Comparison of ENCODE assay signal across 8 cellular contexts in the genomic region with DNA sequence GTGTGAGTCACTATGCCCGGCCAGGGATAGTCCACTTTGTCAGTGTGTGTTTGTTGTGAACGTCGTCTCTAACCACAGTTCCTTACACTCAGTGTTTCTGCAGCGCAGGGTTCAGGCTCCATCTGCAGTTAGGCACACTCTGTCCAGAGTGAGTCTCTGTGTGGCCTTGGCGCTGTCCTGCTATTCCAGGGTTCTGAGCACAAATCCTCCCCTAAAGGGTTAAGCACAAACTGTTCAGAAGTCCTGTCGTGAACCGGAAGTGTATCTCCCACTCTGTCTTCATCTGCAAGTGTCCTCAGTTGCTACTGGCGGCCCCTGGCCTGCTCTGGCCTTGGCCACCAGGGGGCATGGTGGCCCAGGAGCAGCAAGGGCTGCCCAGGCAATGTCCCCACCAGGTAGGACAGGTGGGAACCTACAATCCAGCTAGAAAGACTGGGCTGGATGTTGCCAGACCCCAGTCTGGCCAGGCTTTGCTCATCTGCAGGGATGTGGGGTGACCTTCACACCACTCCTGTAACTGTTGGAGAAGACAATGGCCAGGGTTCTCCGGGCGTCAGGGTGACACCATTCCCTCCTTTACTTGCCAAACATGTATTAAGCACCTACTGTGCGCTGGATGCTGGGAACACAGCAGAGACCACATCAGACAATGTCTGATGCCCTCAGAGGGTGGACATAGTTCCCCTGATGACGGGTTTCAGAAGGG. TPM values are rescaled to one million over a fixed set of nuclear protein-coding genes. Genes with fewer than 3 reads are reported as not detected.
DNase-seq lines count a peak whose midpoint lies in the region; ATAC-seq and TF ChIP-seq lines count a peak whose summit lies in the region.

No MANE protein-coding gene starts in this region.

- peak overlapping the region; percentile 10 for H3K4me3 Mint-ChIP-seq in activated CD4-positive, alpha-beta T cell treated with anti-CD3 and anti-CD28 coated beads, Interleukin-2, amount 10 ng/mL, durations not matched to agents 7 days and 5 days
- no peak overlapping the region for H3K4me3 Mint-ChIP-seq in mesothelial cell of epicardium

- peaks cover 25% of the 10 kb centered on the region for H3K4me1 Mint-ChIP-seq in activated CD4-positive, alpha-beta T cell treated with anti-CD3 and anti-CD28 coated beads, Interleukin-2, amount 10 ng/mL, durations not matched to agents 7 days and 5 days
- H3K4me1 Mint-ChIP-seq in mesothelial cell of epicardium = peaks cover 11% of the 10 kb centered on the region

- H3K9me3 Mint-ChIP-seq in activated CD4-positive, alpha-beta T cell treated with anti-CD3 and anti-CD28 coated beads, Interleukin-2, amount 10 ng/mL, durations not matched to agents 7 days and 5 days = no peaks in the 10 kb centered on the region
- no peaks in the 10 kb centered on the region for H3K9me3 Mint-ChIP-seq in mesothelial cell of epicardium

- H3K27me3 Mint-ChIP-seq in activated CD4-positive, alpha-beta T cell treated with anti-CD3 and anti-CD28 coated beads, Interleukin-2, amount 10 ng/mL, durations not matched to agents 7 days and 5 days = no peaks in the 10 kb centered on the region
- no peaks in the 10 kb centered on the region for H3K27me3 Mint-ChIP-seq in mesothelial cell of epicardium (ENCODE audit: low read depth)

- peak; percentile 56 to 63 for DNase-seq in NCI-H2081 (lab: John Stamatoyannopoulos, UW)
- DNase-seq in NCI-H2081 treated with DMSO at 0.1 percent for 48 hours (lab: John Stamatoyannopoulos, UW) = no peak
- DNase-seq in NCI-H526 treated with DMSO at 0.1 percent for 48 hours (lab: John Stamatoyannopoulos, UW) = peak; percentile 32
- peak; percentile 76 for DNase-seq in activated CD4-positive, alpha-beta T cell treated with anti-CD3 and anti-CD28 coated beads, Interleukin-2, amount 10 ng/mL, durations not matched to agents 7 days and 5 days
- peak; percentile 85 for DNase-seq in ecto neural progenitor cell (ENCODE audit: low spot score)
- DNase-seq in mesothelial cell of epicardium (ENCODE audit: low spot score in 2 of 2, unreplicated experiment in 2 of 2) = peak in 1 of 2 experiments; percentile 73
- DNase-seq in stimulated activated CD8-positive, alpha-beta memory T cell treated with anti-CD3 and anti-CD28 coated beads, Interleukin-4, amount 100 ng/mL, for 24 hours (ENCODE audit: low read depth) = peak; percentile 58

- peak overlapping the region; percentile 83 for H3K27ac Mint-ChIP-seq in activated CD4-positive, alpha-beta T cell treated with anti-CD3 and anti-CD28 coated beads, Interleukin-2, amount 10 ng/mL, durations not matched to agents 7 days and 5 days
- peak overlapping the region; percentile 72 for H3K27ac Mint-ChIP-seq in mesothelial cell of epicardium

- POLR2A ChIA-PET in activated CD4-positive, alpha-beta T cell treated with anti-CD3 and anti-CD28 coated beads, Interleukin-2, amount 10 ng/mL, durations not matched to agents 7 days and 5 days (lab: Charles Lee) = no interaction called here

- ATAC-seq in HG03342 (IDR thresholded peaks at IDR 0.05; ENCODE audit: unreplicated experiment) = peak; percentile 71

- no peaks in the 10 kb centered on the region for H3K36me3 Mint-ChIP-seq in activated CD4-positive, alpha-beta T cell treated with anti-CD3 and anti-CD28 coated beads, Interleukin-2, amount 10 ng/mL, durations not matched to agents 7 days and 5 days (ENCODE audit: low read depth)
- H3K36me3 Mint-ChIP-seq in mesothelial cell of epicardium = no peaks in the 10 kb centered on the region

- TF ChIP-seq CTCF in mesothelial cell of epicardium (IDR thresholded peaks at IDR 0.05; ENCODE audit: unreplicated experiment) = peak; percentile 86

- CTCF ChIA-PET in activated CD4-positive, alpha-beta T cell treated with anti-CD3 and anti-CD28 coated beads, Interleukin-2, amount 10 ng/mL, durations not matched to agents 7 days and 5 days (lab: Charles Lee) = interaction anchor here (0.6 to 7.4 kb wide), 7 partner anchors 8 to 124 kb away, joined by 3 to 50 read pairs (median 4); no protein-coding TSS in a partner anchor

RNA-seq across cellular contexts. Expression of a gene that starts 38.6 kb away (rescaled TPM):
- 100 to 1,000 TPM; 122 to 135 TPM for total RNA-seq in activated CD4-positive, alpha-beta T cell treated with anti-CD3 and anti-CD28 coated beads, Interleukin-2, amount 10 ng/mL, durations not matched to agents 7 days and 5 days
- 112 to 113 TPM (median 113 TPM) in 3 replicates for total RNA-seq in mesothelial cell of epicardium

RNA-seq across cellular contexts. Expression of a gene that starts 46.2 kb away (rescaled TPM):
- total RNA-seq in activated CD4-positive, alpha-beta T cell treated with anti-CD3 and anti-CD28 coated beads, Interleukin-2, amount 10 ng/mL, durations not matched to agents 7 days and 5 days = 10 to 100 TPM; 71.9 to 81.4 TPM
- total RNA-seq in mesothelial cell of epicardium = 93.0 to 107 TPM (median 94.7 TPM) in 3 replicates

RNA-seq across cellular contexts. Expression of a gene that starts 46.5 kb away (rescaled TPM):
- 10 to 100 TPM; 70.8 to 73.1 TPM for total RNA-seq in activated CD4-positive, alpha-beta T cell treated with anti-CD3 and anti-CD28 coated beads, Interleukin-2, amount 10 ng/mL, durations not matched to agents 7 days and 5 days
- 70.2 to 77.2 TPM (median 74.9 TPM) in 3 replicates for total RNA-seq in mesothelial cell of epicardium
